3 cellular contexts compared by ENCODE assay signal in the genomic region with DNA sequence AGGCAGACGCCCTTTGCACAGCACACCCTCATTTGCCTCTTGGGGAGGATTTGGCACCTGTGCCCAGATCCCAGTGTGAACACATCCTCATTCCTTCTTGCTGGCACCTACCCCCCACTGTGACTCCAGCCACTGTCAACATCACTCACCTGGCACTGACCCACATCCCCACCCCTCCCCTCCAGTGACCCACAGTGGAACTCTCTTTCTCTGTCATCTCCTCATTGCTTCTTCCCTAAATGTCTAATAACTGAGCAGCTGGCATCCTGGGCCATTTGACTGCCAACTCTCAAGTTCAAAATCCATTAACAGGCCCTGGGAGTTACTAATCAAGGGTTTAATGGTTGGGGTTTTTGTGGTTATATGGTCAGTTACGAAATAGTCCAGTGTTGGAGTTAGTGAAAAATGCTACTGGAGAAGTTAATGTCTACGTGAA.
TF ChIP-seq lines count a peak whose summit lies in the region.

No MANE protein-coding gene starts in this region.

TF ChIP-seq in liver, 16 proteins besides CTCF, POLR2A, EP300 and RAD21:
- TF ChIP-seq EGR1 (IDR thresholded peaks at IDR 0.05; ENCODE audit: low read depth in 2 of 2) (no peak), HNF4A (conservative IDR thresholded peaks at IDR 0.05) (peak; percentile 77 to 83), YY1 (IDR thresholded peaks at IDR 0.05) (peak; percentile 59), SP1 (IDR thresholded peaks at IDR 0.05) (peak; percentile 86), TAF1 (conservative IDR thresholded peaks at IDR 0.05) (no peak), RXRA (IDR thresholded peaks at IDR 0.05) (peak; percentile 93 to 94), FOXA2 (IDR thresholded peaks at IDR 0.05) (peak; percentile 83), JUND (IDR thresholded peaks at IDR 0.05) (peak; percentile 61 to 82), NR2F2 (IDR thresholded peaks at IDR 0.05) (peak; percentile 53), HNF4G (IDR thresholded peaks at IDR 0.05) (peak; percentile 56), GABPA (IDR thresholded peaks at IDR 0.05 in 1 of 2, conservative IDR thresholded peaks at IDR 0.05 in 1 of 2) (peak in 1 of 2 donors; percentile 22), FOXA1 (IDR thresholded peaks at IDR 0.05) (peak; percentile 84)
- TF ChIP-seq, protein P1, sequence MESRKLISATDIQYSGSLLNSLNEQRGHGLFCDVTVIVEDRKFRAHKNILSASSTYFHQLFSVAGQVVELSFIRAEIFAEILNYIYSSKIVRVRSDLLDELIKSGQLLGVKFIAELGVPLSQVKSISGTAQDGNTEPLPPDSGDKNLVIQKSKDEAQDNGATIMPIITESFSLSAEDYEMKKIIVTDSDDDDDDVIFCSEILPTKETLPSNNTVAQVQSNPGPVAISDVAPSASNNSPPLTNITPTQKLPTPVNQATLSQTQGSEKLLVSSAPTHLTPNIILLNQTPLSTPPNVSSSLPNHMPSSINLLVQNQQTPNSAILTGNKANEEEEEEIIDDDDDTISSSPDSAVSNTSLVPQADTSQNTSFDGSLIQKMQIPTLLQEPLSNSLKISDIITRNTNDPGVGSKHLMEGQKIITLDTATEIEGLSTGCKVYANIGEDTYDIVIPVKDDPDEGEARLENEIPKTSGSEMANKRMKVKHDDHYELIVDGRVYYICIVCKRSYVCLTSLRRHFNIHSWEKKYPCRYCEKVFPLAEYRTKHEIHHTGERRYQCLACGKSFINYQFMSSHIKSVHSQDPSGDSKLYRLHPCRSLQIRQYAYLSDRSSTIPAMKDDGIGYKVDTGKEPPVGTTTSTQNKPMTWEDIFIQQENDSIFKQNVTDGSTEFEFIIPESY (IDR thresholded peaks at IDR 0.05): peak; percentile 72
- TF ChIP-seq, protein P2, sequence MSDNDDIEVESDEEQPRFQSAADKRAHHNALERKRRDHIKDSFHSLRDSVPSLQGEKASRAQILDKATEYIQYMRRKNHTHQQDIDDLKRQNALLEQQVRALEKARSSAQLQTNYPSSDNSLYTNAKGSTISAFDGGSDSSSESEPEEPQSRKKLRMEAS (IDR thresholded peaks at IDR 0.05): peak; percentile 46
- TF ChIP-seq, protein P3, sequence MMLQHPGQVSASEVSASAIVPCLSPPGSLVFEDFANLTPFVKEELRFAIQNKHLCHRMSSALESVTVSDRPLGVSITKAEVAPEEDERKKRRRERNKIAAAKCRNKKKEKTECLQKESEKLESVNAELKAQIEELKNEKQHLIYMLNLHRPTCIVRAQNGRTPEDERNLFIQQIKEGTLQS (IDR thresholded peaks at IDR 0.05): no peak
- TF ChIP-seq, protein P4, sequence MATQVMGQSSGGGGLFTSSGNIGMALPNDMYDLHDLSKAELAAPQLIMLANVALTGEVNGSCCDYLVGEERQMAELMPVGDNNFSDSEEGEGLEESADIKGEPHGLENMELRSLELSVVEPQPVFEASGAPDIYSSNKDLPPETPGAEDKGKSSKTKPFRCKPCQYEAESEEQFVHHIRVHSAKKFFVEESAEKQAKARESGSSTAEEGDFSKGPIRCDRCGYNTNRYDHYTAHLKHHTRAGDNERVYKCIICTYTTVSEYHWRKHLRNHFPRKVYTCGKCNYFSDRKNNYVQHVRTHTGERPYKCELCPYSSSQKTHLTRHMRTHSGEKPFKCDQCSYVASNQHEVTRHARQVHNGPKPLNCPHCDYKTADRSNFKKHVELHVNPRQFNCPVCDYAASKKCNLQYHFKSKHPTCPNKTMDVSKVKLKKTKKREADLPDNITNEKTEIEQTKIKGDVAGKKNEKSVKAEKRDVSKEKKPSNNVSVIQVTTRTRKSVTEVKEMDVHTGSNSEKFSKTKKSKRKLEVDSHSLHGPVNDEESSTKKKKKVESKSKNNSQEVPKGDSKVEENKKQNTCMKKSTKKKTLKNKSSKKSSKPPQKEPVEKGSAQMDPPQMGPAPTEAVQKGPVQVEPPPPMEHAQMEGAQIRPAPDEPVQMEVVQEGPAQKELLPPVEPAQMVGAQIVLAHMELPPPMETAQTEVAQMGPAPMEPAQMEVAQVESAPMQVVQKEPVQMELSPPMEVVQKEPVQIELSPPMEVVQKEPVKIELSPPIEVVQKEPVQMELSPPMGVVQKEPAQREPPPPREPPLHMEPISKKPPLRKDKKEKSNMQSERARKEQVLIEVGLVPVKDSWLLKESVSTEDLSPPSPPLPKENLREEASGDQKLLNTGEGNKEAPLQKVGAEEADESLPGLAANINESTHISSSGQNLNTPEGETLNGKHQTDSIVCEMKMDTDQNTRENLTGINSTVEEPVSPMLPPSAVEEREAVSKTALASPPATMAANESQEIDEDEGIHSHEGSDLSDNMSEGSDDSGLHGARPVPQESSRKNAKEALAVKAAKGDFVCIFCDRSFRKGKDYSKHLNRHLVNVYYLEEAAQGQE (IDR thresholded peaks at IDR 0.05): peak; percentile 39

TF ChIP-seq in HepG2, 621 proteins besides CTCF, POLR2A, EP300 and RAD21:
- TF ChIP-seq ZNF468 (CRISPR knock-in tag; IDR thresholded peaks at IDR 0.05) (no peak), SP2 (CRISPR knock-in tag; IDR thresholded peaks at IDR 0.05) (no peak), ZSCAN29 (CRISPR knock-in tag; conservative IDR thresholded peaks at IDR 0.05) (no peak)
- TF ChIP-seq, protein P5, sequence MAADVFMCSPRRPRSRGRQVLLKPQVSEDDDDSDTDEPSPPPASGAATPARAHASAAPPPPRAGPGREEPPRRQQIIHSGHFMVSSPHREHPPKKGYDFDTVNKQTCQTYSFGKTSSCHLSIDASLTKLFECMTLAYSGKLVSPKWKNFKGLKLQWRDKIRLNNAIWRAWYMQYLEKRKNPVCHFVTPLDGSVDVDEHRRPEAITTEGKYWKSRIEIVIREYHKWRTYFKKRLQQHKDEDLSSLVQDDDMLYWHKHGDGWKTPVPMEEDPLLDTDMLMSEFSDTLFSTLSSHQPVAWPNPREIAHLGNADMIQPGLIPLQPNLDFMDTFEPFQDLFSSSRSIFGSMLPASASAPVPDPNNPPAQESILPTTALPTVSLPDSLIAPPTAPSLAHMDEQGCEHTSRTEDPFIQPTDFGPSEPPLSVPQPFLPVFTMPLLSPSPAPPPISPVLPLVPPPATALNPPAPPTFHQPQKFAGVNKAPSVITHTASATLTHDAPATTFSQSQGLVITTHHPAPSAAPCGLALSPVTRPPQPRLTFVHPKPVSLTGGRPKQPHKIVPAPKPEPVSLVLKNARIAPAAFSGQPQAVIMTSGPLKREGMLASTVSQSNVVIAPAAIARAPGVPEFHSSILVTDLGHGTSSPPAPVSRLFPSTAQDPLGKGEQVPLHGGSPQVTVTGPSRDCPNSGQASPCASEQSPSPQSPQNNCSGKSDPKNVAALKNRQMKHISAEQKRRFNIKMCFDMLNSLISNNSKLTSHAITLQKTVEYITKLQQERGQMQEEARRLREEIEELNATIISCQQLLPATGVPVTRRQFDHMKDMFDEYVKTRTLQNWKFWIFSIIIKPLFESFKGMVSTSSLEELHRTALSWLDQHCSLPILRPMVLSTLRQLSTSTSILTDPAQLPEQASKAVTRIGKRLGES (CRISPR knock-in tag; IDR thresholded peaks at IDR 0.05; ENCODE audit: borderline replicate concordance): no peak
- TF ChIP-seq, protein P6, sequence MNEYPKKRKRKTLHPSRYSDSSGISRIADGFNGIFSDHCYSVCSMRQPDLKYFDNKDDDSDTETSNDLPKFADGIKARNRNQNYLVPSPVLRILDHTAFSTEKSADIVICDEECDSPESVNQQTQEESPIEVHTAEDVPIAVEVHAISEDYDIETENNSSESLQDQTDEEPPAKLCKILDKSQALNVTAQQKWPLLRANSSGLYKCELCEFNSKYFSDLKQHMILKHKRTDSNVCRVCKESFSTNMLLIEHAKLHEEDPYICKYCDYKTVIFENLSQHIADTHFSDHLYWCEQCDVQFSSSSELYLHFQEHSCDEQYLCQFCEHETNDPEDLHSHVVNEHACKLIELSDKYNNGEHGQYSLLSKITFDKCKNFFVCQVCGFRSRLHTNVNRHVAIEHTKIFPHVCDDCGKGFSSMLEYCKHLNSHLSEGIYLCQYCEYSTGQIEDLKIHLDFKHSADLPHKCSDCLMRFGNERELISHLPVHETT (CRISPR knock-in tag; conservative IDR thresholded peaks at IDR 0.05): no peak
- TF ChIP-seq, protein P7, sequence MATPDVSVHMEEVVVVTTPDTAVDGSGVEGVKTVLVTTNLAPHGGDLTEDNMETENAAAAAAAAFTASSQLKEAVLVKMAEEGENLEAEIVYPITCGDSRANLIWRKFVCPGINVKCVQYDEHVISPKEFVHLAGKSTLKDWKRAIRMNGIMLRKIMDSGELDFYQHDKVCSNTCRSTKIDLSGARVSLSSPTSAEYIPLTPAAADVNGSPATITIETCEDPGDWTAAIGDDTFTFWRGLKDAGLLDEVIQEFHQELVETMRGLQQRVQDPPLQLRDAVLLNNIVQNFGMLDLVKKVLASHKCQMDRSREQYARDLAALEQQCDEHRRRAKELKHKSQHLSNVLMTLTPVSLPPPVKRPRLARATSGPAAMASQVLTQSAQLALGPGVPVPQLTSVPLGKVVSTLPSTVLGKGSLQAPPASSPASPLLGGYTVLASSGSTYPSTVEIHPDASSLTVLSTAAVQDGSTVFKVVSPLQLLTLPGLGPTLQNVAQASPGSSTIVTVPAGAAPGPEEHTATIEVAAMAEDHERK (CRISPR knock-in tag; IDR thresholded peaks at IDR 0.05; ENCODE audit: low read depth): no peak

TF ChIP-seq in WTC11, 78 proteins besides CTCF, POLR2A, EP300 and RAD21:
- TF ChIP-seq, protein P8, sequence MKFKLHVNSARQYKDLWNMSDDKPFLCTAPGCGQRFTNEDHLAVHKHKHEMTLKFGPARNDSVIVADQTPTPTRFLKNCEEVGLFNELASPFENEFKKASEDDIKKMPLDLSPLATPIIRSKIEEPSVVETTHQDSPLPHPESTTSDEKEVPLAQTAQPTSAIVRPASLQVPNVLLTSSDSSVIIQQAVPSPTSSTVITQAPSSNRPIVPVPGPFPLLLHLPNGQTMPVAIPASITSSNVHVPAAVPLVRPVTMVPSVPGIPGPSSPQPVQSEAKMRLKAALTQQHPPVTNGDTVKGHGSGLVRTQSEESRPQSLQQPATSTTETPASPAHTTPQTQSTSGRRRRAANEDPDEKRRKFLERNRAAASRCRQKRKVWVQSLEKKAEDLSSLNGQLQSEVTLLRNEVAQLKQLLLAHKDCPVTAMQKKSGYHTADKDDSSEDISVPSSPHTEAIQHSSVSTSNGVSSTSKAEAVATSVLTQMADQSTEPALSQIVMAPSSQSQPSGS (CRISPR knock-in tag; IDR thresholded peaks at IDR 0.05; ENCODE audit: borderline replicate concordance, low read depth): no peak
